Comparison of ENCODE assay signal across 7 cellular contexts in the genomic region with DNA sequence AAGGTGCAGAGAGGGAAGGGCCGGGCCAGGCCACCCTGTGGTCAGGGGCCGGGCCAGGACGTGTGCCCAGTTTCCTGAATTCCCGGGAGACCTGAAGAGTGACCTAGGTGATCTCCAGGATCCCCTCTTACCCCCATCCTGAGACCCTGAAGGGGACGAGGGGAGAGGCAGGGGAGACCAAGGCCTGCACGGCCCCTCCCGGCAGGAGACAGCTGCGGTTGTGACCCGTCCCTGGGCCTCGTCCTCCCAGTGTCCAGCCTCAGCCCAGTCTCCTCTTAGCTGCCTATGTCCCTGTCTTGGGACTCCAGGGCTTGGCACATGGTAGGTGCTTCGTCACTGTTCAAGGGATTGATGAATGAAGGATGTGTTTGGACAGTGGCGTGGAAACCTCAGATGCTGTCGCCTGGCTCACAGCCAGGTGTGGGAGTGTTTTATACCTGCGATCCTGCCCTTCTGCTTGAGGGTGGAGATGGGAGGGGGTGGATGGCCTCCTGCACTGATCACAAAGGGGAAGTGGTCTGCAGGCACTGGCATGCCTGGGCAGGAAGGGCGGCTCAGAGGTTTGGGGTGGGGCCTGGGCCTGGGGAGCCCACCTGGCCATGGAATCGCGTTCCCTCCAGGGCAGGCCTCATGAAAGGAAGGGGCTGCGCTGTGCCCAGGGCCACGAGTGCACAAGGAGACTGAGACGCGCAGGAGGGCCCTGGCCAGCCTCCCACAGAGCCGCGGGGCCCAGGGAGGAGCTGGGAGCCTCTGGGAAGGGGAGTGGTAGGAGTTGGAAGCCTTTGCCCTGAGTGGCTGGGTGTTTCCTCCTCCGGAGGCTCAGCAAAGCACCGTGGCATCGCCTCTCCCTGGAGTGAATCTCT. TPM values are rescaled to one million over a fixed set of nuclear protein-coding genes. Genes with fewer than 3 reads are reported as not detected.
A peak's percentile ranks its signal among the peaks of the same experiment; 100 is the strongest.
DNase-seq lines count a peak whose midpoint lies in the region; TF ChIP-seq lines count a peak whose summit lies in the region.

No MANE protein-coding gene starts in this region.

- 32 to 47% (median 41%) methylated on average over 18 to 26 of the region's 26 CpGs for WGBS in spleen, 5 donors
- WGBS in esophagus muscularis mucosa, result 68% methylated on average over 10 of the region's 26 CpGs

- TF ChIP-seq CTCF in HL-60 (IDR thresholded peaks at IDR 0.05; ENCODE audit: insufficient read depth, low read length) (no peak), spleen (IDR thresholded peaks at IDR 0.05 in 8 of 11, conservative IDR thresholded peaks at IDR 0.05 in 3 of 11) (no peak), esophagus muscularis mucosa (IDR thresholded peaks at IDR 0.05) (no peak)

- H3K27ac ChIP-seq in HL-60 (replicated peaks) (0 out of 2 replicates have a peak overlapping the region, but pooled peaks have one; percentile 0), spleen (peak overlapping the region in 5 of 8 donors; percentile 20 to 94 (median 49)), esophagus muscularis mucosa (replicated peaks in 1 of 4) (no peak overlapping the region)

- peak overlapping the region; percentile 24 for H3K4me3 Mint-ChIP-seq in dendritic cell treated with granulocyte-macrophage colony-stimulating factor and Interleukin-4, amounts not matched to agents 40 ng/mL and 50 ng/mL, for 4 days

- H3K9me3 ChIP-seq in spleen, result no peaks in the 10 kb centered on the region
- H3K9me3 ChIP-seq in esophagus muscularis mucosa, result no peaks in the 10 kb centered on the region

- intact Hi-C loops in dendritic cell treated with granulocyte-macrophage colony-stimulating factor and Interleukin-4, amounts not matched to agents 40 ng/mL and 50 ng/mL, for 4 days (cut with micrococcal nuclease), result loop anchor here (2.0 kb wide), 1 partner anchor 15 kb away; no protein-coding TSS in a partner anchor
- intact Hi-C loops in spleen (cut with DNase I; ENCODE audit: low total_unique reads), result no loop called here
- intact Hi-C loops in esophagus muscularis mucosa (cut with DNase I), result no loop called here

- H3K9me3 Mint-ChIP-seq in dendritic cell treated with granulocyte-macrophage colony-stimulating factor and Interleukin-4, amounts not matched to agents 40 ng/mL and 50 ng/mL, for 4 days, result no peaks in the 10 kb centered on the region

- no peaks in the 10 kb centered on the region for H3K27me3 ChIP-seq in HL-60 (ENCODE audit: insufficient read depth, poor library complexity, severe bottlenecking)
- H3K27me3 ChIP-seq in spleen (replicated peaks in 1 of 7), result no peaks in the 10 kb centered on the region
- H3K27me3 ChIP-seq in esophagus muscularis mucosa, result no peaks in the 10 kb centered on the region

- peaks cover 0 to 65% (median 18%) of the 10 kb centered on the region in 6 donors for H3K36me3 ChIP-seq in spleen
- H3K36me3 ChIP-seq in esophagus muscularis mucosa, result peaks cover 0 to 44% (median 2%) of the 10 kb centered on the region in 4 donors

- H3K27ac Mint-ChIP-seq in dendritic cell treated with granulocyte-macrophage colony-stimulating factor and Interleukin-4, amounts not matched to agents 40 ng/mL and 50 ng/mL, for 4 days, result peak overlapping the region; percentile 15

- DNase-seq in HL-60 (ENCODE audit: low read depth in 1 of 2, low spot score in 1 of 2), result peak; percentile 63 to 74
- peak; percentile 41 for DNase-seq in NCI-H2196 (lab: John Stamatoyannopoulos, UW; ENCODE audit: unreplicated experiment)
- peak; percentile 87 for DNase-seq in spleen
- DNase-seq in nucleus accumbens (lab: John Stamatoyannopoulos, UW), result no peak
- DNase-seq in T-helper 9 cell, result no peak
- no peak for DNase-seq in esophagus muscularis mucosa (ENCODE audit: extremely low spot score)

- no peak overlapping the region for H3K4me3 ChIP-seq in HL-60 (replicated peaks; ENCODE audit: insufficient read depth, low read length)
- peak overlapping the region in 1 of 8 donors; percentile 17 for H3K4me3 ChIP-seq in spleen
- no peak overlapping the region for H3K4me3 ChIP-seq in esophagus muscularis mucosa

- no peak for TF ChIP-seq EP300 in esophagus muscularis mucosa (IDR thresholded peaks at IDR 0.05)

- TF ChIP-seq POLR2A in spleen (IDR thresholded peaks at IDR 0.05) (no peak), esophagus muscularis mucosa (IDR thresholded peaks at IDR 0.05; ENCODE audit: low read depth) (no peak)

- H3K27me3 Mint-ChIP-seq in dendritic cell treated with granulocyte-macrophage colony-stimulating factor and Interleukin-4, amounts not matched to agents 40 ng/mL and 50 ng/mL, for 4 days, result no peaks in the 10 kb centered on the region

- H3K4me1 ChIP-seq in spleen, result peaks cover 11 to 94% (median 53%) of the 10 kb centered on the region in 6 donors
- H3K4me1 ChIP-seq in esophagus muscularis mucosa, result peaks cover 5 to 20% (median 15%) of the 10 kb centered on the region in 4 donors

- peaks cover 94% of the 10 kb centered on the region for H3K36me3 Mint-ChIP-seq in dendritic cell treated with granulocyte-macrophage colony-stimulating factor and Interleukin-4, amounts not matched to agents 40 ng/mL and 50 ng/mL, for 4 days (ENCODE audit: low read depth)

- peaks cover 92% of the 10 kb centered on the region for H3K4me1 Mint-ChIP-seq in dendritic cell treated with granulocyte-macrophage colony-stimulating factor and Interleukin-4, amounts not matched to agents 40 ng/mL and 50 ng/mL, for 4 days (ENCODE audit: low read depth)

RNA-seq across cellular contexts. Expression of gene SH3TC1, which starts 6.9 kb away (rescaled TPM):
- total RNA-seq in spleen (100 to 1,000 TPM in 1 of 7 donors, 10 to 100 TPM in 6; 58.0 to 157 (median 69.4) TPM), esophagus muscularis mucosa (10 to 100 TPM; 13.7 to 18.7 (median 15.2) TPM)
- 10 to 100 TPM; 23.3 to 43.7 (median 23.5) TPM for polyA plus RNA-seq in spleen

RNA-seq across cellular contexts. Expression of gene ABLIM2, which starts 47.4 kb away (rescaled TPM):
- total RNA-seq in spleen (100 to 1,000 TPM in 4 of 7 donors, 10 to 100 TPM in 3; 41.8 to 127 (median 100) TPM), esophagus muscularis mucosa (10 to 100 TPM in 1 of 4 donors, 1 to 10 TPM in 3; 4.2 to 28.5 (median 8.7) TPM)
- polyA plus RNA-seq in spleen, result 10 to 100 TPM; 11.8 to 49.8 (median 26.6) TPM

Comparison
In these comparisons a context has a peak if more than half of its experiments do, and no peak if none do; other contexts are left out.
1. DNase-seq: peak in HL-60 (2 of 2), NCI-H2196 (single experiment) and spleen (single experiment); none in nucleus accumbens (0 of 56), T-helper 9 cell (single experiment) and esophagus muscularis mucosa (single experiment).
2. H3K27ac ChIP-seq: peak in HL-60 (single experiment) and spleen (5 of 8); none in esophagus muscularis mucosa (0 of 4).